ENCODE assay signal across 15 cellular contexts in the genomic region with DNA sequence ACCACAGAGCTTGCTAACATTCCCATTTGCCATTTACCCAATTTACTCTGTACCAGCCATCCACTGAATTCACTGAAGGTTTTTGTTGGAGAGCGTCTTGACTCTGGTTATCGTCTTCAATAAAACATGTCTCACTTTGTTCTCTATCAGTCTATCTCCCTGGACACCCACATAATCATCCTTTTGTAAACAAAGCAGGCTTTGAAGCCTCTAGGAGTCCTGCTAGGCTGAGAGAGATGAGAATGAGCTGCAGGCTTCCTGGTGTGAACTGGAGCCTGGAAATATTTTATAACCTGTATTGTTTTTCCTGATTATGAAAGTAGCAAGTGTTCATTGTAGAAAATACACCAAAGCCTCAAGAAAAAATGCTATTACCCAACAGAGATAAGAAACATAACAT.
DNase-seq lines count a peak whose midpoint lies in the region; ATAC-seq and TF ChIP-seq lines count a peak whose summit lies in the region.
"Had no signal": no experiment of that assay in that cellular context is flagged by ENCODE, and none has a peak within 500 bp of the region (broad histone marks: within the 10 kb centered on the region; RNA-seq: fewer than 3 reads in every experiment).

No MANE protein-coding gene starts in this region.

- no peaks in the 10 kb centered on the region for H3K4me1 Mint-ChIP-seq in activated CD4-positive, alpha-beta memory T cell treated with anti-CD3 and anti-CD28 coated beads for 36 hours (ENCODE audit: low read depth)

- H3K9me3 Mint-ChIP-seq in activated CD4-positive, alpha-beta memory T cell treated with anti-CD3 and anti-CD28 coated beads for 36 hours, result no peaks in the 10 kb centered on the region

- TF ChIP-seq CTCF in thyroid gland (IDR thresholded peaks at IDR 0.05), result no peak

- ATAC-seq in Right ventricle myocardium inferior, result no peak
- ATAC-seq: left lung had no signal

- POLR2A ChIA-PET in activated CD4-positive, alpha-beta memory T cell treated with anti-CD3 and anti-CD28 coated beads for 36 hours (lab: Charles Lee), result no interaction called here

- intact Hi-C loops in activated CD4-positive, alpha-beta memory T cell treated with anti-CD3 and anti-CD28 coated beads for 36 hours (cut with micrococcal nuclease), result no loop called here
- intact Hi-C loops in Right ventricle myocardium inferior (cut with DNase I) (no loop called here), thyroid gland (cut with DNase I) (no loop called here)

- no peak overlapping the region for H3K27ac ChIP-seq in thyroid gland
- H3K27ac ChIP-seq: brain microvascular endothelial cell, left lung, stomach had no signal

- DNase-seq in M059J (ENCODE audit: low read depth) (peak; percentile 28), NCI-H748 treated with DMSO at 0.1 percent for 48 hours (lab: John Stamatoyannopoulos, UW) (peak; percentile 14), foreskin melanocyte (peak; percentile 54), pons (ENCODE audit: low spot score) (peak; percentile 47), Right ventricle myocardium inferior (ENCODE audit: missing footprints) (no peak), ureter (ENCODE audit: low spot score) (no peak), thyroid gland (no peak)
- DNase-seq in activated CD4-positive, alpha-beta memory T cell treated with anti-CD3 and anti-CD28 coated beads for 36 hours, result no peak
- DNase-seq: activated CD4-positive, CD25-positive, alpha-beta regulatory T cell treated with anti-CD3 and anti-CD28 coated beads, Interleukin-2, amount 50 U/mL, for 72 hours; activated CD8-positive, alpha-beta memory T cell treated with anti-CD3 and anti-CD28 coated beads, Interleukin-2, amount 50 U/mL, for 4 hours; activated naive CD4-positive, alpha-beta T cell treated with anti-CD3 and anti-CD28 coated beads, Interleukin-2, amount 50 U/mL, for 16 hours; brain microvascular endothelial cell; left lung; NCI-H1436 treated with DMSO at 0.1 percent for 48 hours; stomach had no signal

- no peaks in the 10 kb centered on the region for H3K36me3 Mint-ChIP-seq in activated CD4-positive, alpha-beta memory T cell treated with anti-CD3 and anti-CD28 coated beads for 36 hours

- no peak overlapping the region for H3K4me3 ChIP-seq in thyroid gland (replicated peaks in 1 of 3)
- H3K4me3 ChIP-seq: left lung, stomach had no signal

- H3K9me3 ChIP-seq in thyroid gland, result no peaks in the 10 kb centered on the region
- H3K9me3 ChIP-seq: left lung, stomach had no signal

- H3K4me1 ChIP-seq in thyroid gland, result no peaks in the 10 kb centered on the region
- H3K4me1 ChIP-seq: left lung had no signal

- CTCF ChIA-PET in activated CD4-positive, alpha-beta memory T cell treated with anti-CD3 and anti-CD28 coated beads for 36 hours (lab: Charles Lee), result no interaction called here

- H3K27ac Mint-ChIP-seq in activated CD4-positive, alpha-beta memory T cell treated with anti-CD3 and anti-CD28 coated beads for 36 hours, result no peak overlapping the region

- H3K4me3 Mint-ChIP-seq in activated CD4-positive, alpha-beta memory T cell treated with anti-CD3 and anti-CD28 coated beads for 36 hours, result no peak overlapping the region

- H3K27me3 ChIP-seq in thyroid gland, result no peaks in the 10 kb centered on the region
- H3K27me3 ChIP-seq: brain microvascular endothelial cell, left lung, stomach had no signal

- no peaks in the 10 kb centered on the region for H3K36me3 ChIP-seq in thyroid gland
- H3K36me3 ChIP-seq: brain microvascular endothelial cell, left lung, stomach had no signal

- no peaks in the 10 kb centered on the region for H3K27me3 Mint-ChIP-seq in activated CD4-positive, alpha-beta memory T cell treated with anti-CD3 and anti-CD28 coated beads for 36 hours

- no peak for TF ChIP-seq POLR2A in thyroid gland (IDR thresholded peaks at IDR 0.05)

- 76 to 85% methylated on average over 2 of the region's 2 CpGs for WGBS in thyroid gland, 2 donors

Comparison
In these comparisons a context has a peak if more than half of its experiments do, and no peak if none do; other contexts are left out.
1. DNase-seq: peak in M059J (single experiment), NCI-H748 treated with DMSO at 0.1 percent for 48 hours (single experiment), foreskin melanocyte (single experiment) and pons (single experiment); none in activated CD4-positive, alpha-beta memory T cell treated with anti-CD3 and anti-CD28 coated beads for 36 hours (single experiment), Right ventricle myocardium inferior (single experiment), ureter (single experiment) and thyroid gland (0 of 2).